25 cellular contexts compared by ENCODE assay signal in genomic region chr3:117268318-117268717, GRCh38.
DNase-seq lines count a peak whose midpoint lies in the region; ATAC-seq, FAIRE-seq and TF ChIP-seq lines count a peak whose summit lies in the region.
"Had no signal": no experiment of that assay in that cellular context is flagged by ENCODE, and none has a peak within 500 bp of the region (broad histone marks: within the 10 kb centered on the region; RNA-seq: fewer than 3 reads in every experiment).

No MANE protein-coding gene starts in this region.

- H3K4me3 ChIP-seq in A549 (no peak overlapping the region), right lobe of liver (no peak overlapping the region), adrenal gland (no peak overlapping the region)
- H3K4me3 ChIP-seq: BLaER1 treated with 17β-estradiol and CSF1 and Interleukin-3, amounts not matched to agents 10 nM and 100 nM; GM12878 had no signal

- in situ Hi-C loops in KBM-7 (cut with MboI; ENCODE audit: low pct_unique_long_range_greater_than_20kb, low sequenced_read_pairs) = no loop called here

- 57% methylated on average over 2 of the region's 2 CpGs for WGBS in A549 (ENCODE audit: missing lambda C conversion rate)
- WGBS in right lobe of liver (ENCODE audit: insufficient coverage, low coverage, low lambda C conversion rate, missing lambda C conversion rate) = 51% methylated on average over 2 of the region's 2 CpGs
- WGBS in adrenal gland, 4 donors = 61 to 77% (median 74%) methylated on average over 2 of the region's 2 CpGs

- no peaks in the 10 kb centered on the region for H3K27me3 ChIP-seq in right lobe of liver
- H3K27me3 ChIP-seq in adrenal gland = no peaks in the 10 kb centered on the region
- H3K27me3 ChIP-seq: BLaER1 treated with 17β-estradiol and CSF1 and Interleukin-3, amounts not matched to agents 10 nM and 100 nM had no signal

- DNase-seq in A549 (ENCODE audit: low read depth in 1 of 2, low spot score in 1 of 2) (no peak), OCI-M1 (lab: John Stamatoyannopoulos, UW) (peak; percentile 19), right lobe of liver (no peak), adrenal gland (no peak), KBM-7 (no peak)
- DNase-seq: 8988T; AML-193; CD4-positive, alpha-beta memory T cell; CD4-positive, CD25-positive, alpha-beta regulatory T cell; CD8-positive, alpha-beta memory T cell; COR-L47; DMS 273 treated with DMSO at 0.1 percent for 48 hours; DMS153; DMS53; DMS79; DND-41; EL; GDM1 had no signal

- POLR2A ChIA-PET in A549 (lab: Yijun Ruan, JAX) = no interaction called here

- no peaks in the 10 kb centered on the region for H3K9me3 ChIP-seq in A549
- no peaks in the 10 kb centered on the region for H3K9me3 ChIP-seq in right lobe of liver
- H3K9me3 ChIP-seq in adrenal gland (replicated peaks in 1 of 3) = peaks cover 0 to 8% (median 0%) of the 10 kb centered on the region in 3 donors
- H3K9me3 ChIP-seq: BLaER1 treated with 17β-estradiol and CSF1 and Interleukin-3, amounts not matched to agents 10 nM and 100 nM had no signal

- CTCF ChIA-PET in A549 (lab: Yijun Ruan, JAX) = no interaction called here

- TF ChIP-seq RAD21 in A549 (conservative IDR thresholded peaks at IDR 0.05 in 1 of 2, IDR thresholded peaks at IDR 0.05 in 1 of 2) = peak; percentile 26 to 45; a peak in 3 of 5 replicates

- TF ChIP-seq POLR2A in A549 (IDR thresholded peaks at IDR 0.05; ENCODE audit: low read length) (no peak), right lobe of liver (IDR thresholded peaks at IDR 0.05) (no peak), adrenal gland (IDR thresholded peaks at IDR 0.05) (no peak)

- H3K36me3 ChIP-seq in right lobe of liver (no peaks in the 10 kb centered on the region), adrenal gland (replicated peaks in 1 of 2) (no peaks in the 10 kb centered on the region)
- H3K36me3 ChIP-seq: BLaER1 treated with 17β-estradiol and CSF1 and Interleukin-3, amounts not matched to agents 10 nM and 100 nM had no signal

- no peak for FAIRE-seq in A549 (lab: Jason Lieb, UNC)
- FAIRE-seq: A204.1, GM12892, GM18507 had no signal

- intact Hi-C loops in right lobe of liver (cut with DNase I) (no loop called here), adrenal gland (cut with DNase I) (no loop called here)

- H3K4me1 ChIP-seq in A549 = peaks cover 8% of the 10 kb centered on the region; the same call in 1 of the 3 replicates
- H3K4me1 ChIP-seq in right lobe of liver = no peaks in the 10 kb centered on the region
- H3K4me1 ChIP-seq in adrenal gland (replicated peaks in 1 of 2) = no peaks in the 10 kb centered on the region

- no peak for TF ChIP-seq CTCF in A549 (IDR thresholded peaks at IDR 0.05)
- TF ChIP-seq CTCF in C4-2B (conservative IDR thresholded peaks at IDR 0.05) = 0 out of 2 replicates have a peak, but pooled peaks have one; percentile 13
- peak; percentile 25 to 42 (median 31) for TF ChIP-seq CTCF in right lobe of liver (IDR thresholded peaks at IDR 0.05)
- no peak for TF ChIP-seq CTCF in adrenal gland (IDR thresholded peaks at IDR 0.05)

- no peak overlapping the region for H3K27ac ChIP-seq in A549
- H3K27ac ChIP-seq in C4-2B = no peak overlapping the region
- H3K27ac ChIP-seq in right lobe of liver = no peak overlapping the region
- H3K27ac ChIP-seq in adrenal gland = no peak overlapping the region
- H3K27ac ChIP-seq: BLaER1 treated with 17β-estradiol and CSF1 and Interleukin-3, amounts not matched to agents 10 nM and 100 nM had no signal

- H3K4me2 ChIP-seq in A549 = no peak overlapping the region

- ATAC-seq in A549 (no peak), right lobe of liver (peak; percentile 85 to 98 (median 86)), GM21515 (IDR thresholded peaks at IDR 0.05; ENCODE audit: unreplicated experiment) (no peak)
- ATAC-seq: GM12878 had no signal

- TF ChIP-seq EP300 in A549 (IDR thresholded peaks at IDR 0.05) = no peak

TF ChIP-seq in A549, 52 proteins besides CTCF, POLR2A, EP300 and RAD21:
- TF ChIP-seq POLR2AphosphoS2 (conservative IDR thresholded peaks at IDR 0.05; ENCODE audit: low read length) (no peak), BCL3 (IDR thresholded peaks at IDR 0.05) (no peak), PBX3 (IDR thresholded peaks at IDR 0.05) (no peak), HOXB5 (CRISPR knock-in tag; IDR thresholded peaks at IDR 0.05) (no peak), USF2 (IDR thresholded peaks at IDR 0.05) (no peak), RNF2 (IDR thresholded peaks at IDR 0.05; ENCODE audit: borderline replicate concordance, low read depth) (no peak), NFE2L2 (conservative IDR thresholded peaks at IDR 0.05; ENCODE audit: low read length) (no peak), JUN (IDR thresholded peaks at IDR 0.05) (no peak), CBX8 (IDR thresholded peaks at IDR 0.05) (no peak), NPAS2 (CRISPR knock-in tag; IDR thresholded peaks at IDR 0.05; ENCODE audit: borderline replicate concordance) (no peak), FOSB (CRISPR knock-in tag; IDR thresholded peaks at IDR 0.05) (no peak), MAZ (IDR thresholded peaks at IDR 0.05; ENCODE audit: borderline replicate concordance, low read depth, low read length) (no peak), ELK1 (IDR thresholded peaks at IDR 0.05; ENCODE audit: low read depth, low read length) (no peak), BHLHE40 (IDR thresholded peaks at IDR 0.05; ENCODE audit: low read depth, low read length) (no peak), SMC3 (IDR thresholded peaks at IDR 0.05) (no peak), TP53 (CRISPR knock-in tag; IDR thresholded peaks at IDR 0.05) (no peak)

Comparison
In these comparisons a context has a peak if more than half of its experiments do, and no peak if none do; other contexts are left out.
1. ATAC-seq: peak in right lobe of liver (4 of 4); none in A549 (0 of 2) and GM21515 (single experiment).
2. CTCF ChIP-seq: peak in C4-2B (single experiment) and right lobe of liver (4 of 4); none in A549 (single experiment) and adrenal gland (0 of 6).